Comparison of ENCODE assay signal across 8 cellular contexts in the genomic region with DNA sequence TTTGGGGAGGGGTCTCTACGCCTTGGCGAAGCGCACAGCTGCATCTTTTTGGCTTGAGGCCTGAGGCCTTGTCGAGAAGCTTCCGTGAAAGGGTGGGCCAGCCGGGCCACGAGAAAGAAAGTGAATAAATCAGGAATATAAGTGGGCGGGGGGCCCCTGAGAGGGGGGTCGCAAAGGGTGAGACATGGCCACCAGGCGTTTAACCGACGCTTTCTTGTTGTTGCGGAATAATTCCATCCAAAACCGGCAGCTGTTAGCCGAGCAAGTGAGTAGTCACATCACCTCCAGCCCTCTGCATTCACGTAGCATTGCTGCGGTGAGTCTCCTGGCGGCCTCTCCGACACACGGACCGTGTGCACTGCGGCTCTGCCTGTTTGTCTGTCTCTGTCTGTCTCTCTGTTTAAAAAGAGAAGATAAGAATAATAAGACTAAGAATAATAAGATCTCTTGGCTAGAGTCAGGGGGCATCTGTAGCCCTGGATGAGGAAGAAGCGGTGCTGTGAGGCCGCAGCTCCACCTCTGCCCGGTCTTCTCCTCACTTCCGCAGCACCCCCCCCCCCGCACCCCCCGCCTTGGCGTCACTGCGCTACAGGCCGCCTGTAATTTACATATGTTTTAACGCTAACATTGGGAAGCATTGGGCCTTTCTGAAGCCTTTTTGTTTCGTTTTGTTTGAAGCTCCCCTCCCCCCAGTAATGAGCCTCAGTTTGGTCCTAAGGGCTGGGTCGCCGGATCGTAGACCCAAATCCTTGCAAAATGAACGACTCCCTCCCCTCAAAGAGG. TPM values are rescaled to one million over a fixed set of nuclear protein-coding genes. Genes with fewer than 3 reads are reported as not detected.
DNase-seq lines count a peak whose midpoint lies in the region; ATAC-seq and TF ChIP-seq lines count a peak whose summit lies in the region.

No MANE protein-coding gene starts in this region.

- no peaks in the 10 kb centered on the region for H3K9me3 ChIP-seq in esophagus squamous epithelium
- no peaks in the 10 kb centered on the region for H3K9me3 ChIP-seq in mucosa of stomach (ENCODE audit: control insufficient read depth, low read length)

- DNase-seq in AG09309 (ENCODE audit: low read depth) (no peak), OCI-M1 (lab: John Stamatoyannopoulos, UW) (peak; percentile 94), esophagus squamous epithelium (lab: John Stamatoyannopoulos, UW) (peak; percentile 37), stromal cell of bone marrow (ENCODE audit: low read depth) (peak; percentile 41)
- DNase-seq in activated T-helper 1 cell treated with anti-CD3 and anti-CD28 coated beads, Interleukin-2, amount 50 U/mL, for 16 hours (ENCODE audit: low read depth in 1 of 2, low spot score in 1 of 2) = peak; percentile 35 to 42

- H3K36me3 ChIP-seq in esophagus squamous epithelium (no peaks in the 10 kb centered on the region), mucosa of stomach (ENCODE audit: control insufficient read depth, insufficient read depth, low read length) (no peaks in the 10 kb centered on the region)

- H3K9ac ChIP-seq in mucosa of stomach (ENCODE audit: low read length) = peak overlapping the region; percentile 99

- WGBS in esophagus squamous epithelium, 2 donors = 0 to 2% methylated on average over 30 to 32 of the region's 37 CpGs

- TF ChIP-seq CTCF in AG09309 (IDR thresholded peaks at IDR 0.05; ENCODE audit: control insufficient read depth, insufficient read depth, low read depth, low read length, missing control alignments) (peak; percentile 3), esophagus squamous epithelium (IDR thresholded peaks at IDR 0.05) (peak in 1 of 6 experiments; percentile 15)

- ATAC-seq in GM18861 (IDR thresholded peaks at IDR 0.05; ENCODE audit: unreplicated experiment) = peak; percentile 40
- ATAC-seq in HG03280 (IDR thresholded peaks at IDR 0.05; ENCODE audit: unreplicated experiment) = peak; percentile 47

- intact Hi-C loops in esophagus squamous epithelium (cut with DNase I) = no loop called here

- TF ChIP-seq POLR2A in esophagus squamous epithelium (IDR thresholded peaks at IDR 0.05) = peak in 2 of 4 donors; percentile 33 to 63

- H3K27ac ChIP-seq in esophagus squamous epithelium = peak overlapping the region; percentile 92 to 97 (median 96)

- H3K27me3 ChIP-seq in esophagus squamous epithelium (no peaks in the 10 kb centered on the region), mucosa of stomach (ENCODE audit: control insufficient read depth, insufficient read depth, low read length) (no peaks in the 10 kb centered on the region)

- H3K4me3 ChIP-seq in AG09309 (ENCODE audit: control insufficient read depth, low read depth, low read length) (peak overlapping the region; percentile 88), esophagus squamous epithelium (peak overlapping the region; percentile 70 to 86 (median 74)), mucosa of stomach (ENCODE audit: low read length) (peak overlapping the region; percentile 98)

- H3K4me1 ChIP-seq in esophagus squamous epithelium (peaks cover 4 to 76% (median 33%) of the 10 kb centered on the region in 3 donors), mucosa of stomach (ENCODE audit: control insufficient read depth, insufficient read depth, low read length) (peaks cover 10% of the 10 kb centered on the region)

RNA-seq across cellular contexts. Expression of gene STX16, which starts 0.9 kb away (rescaled TPM):
- total RNA-seq in esophagus squamous epithelium = 10 to 100 TPM; 29.6 to 49.2 (median 32.8) TPM

RNA-seq across cellular contexts. Expression of gene NPEPL1, which starts 40.6 kb away (rescaled TPM):
- total RNA-seq in esophagus squamous epithelium = 10 to 100 TPM; 16.7 to 36.0 (median 21.0) TPM
